16 cellular contexts compared by ENCODE assay signal in genomic region chr16:72850863-72851262, GRCh38.
DNase-seq lines count a peak whose midpoint lies in the region; ATAC-seq and TF ChIP-seq lines count a peak whose summit lies in the region.
"Had no signal": no experiment of that assay in that cellular context is flagged by ENCODE, and none has a peak within 500 bp of the region (broad histone marks: within the 10 kb centered on the region; RNA-seq: fewer than 3 reads in every experiment).

No MANE protein-coding gene starts in this region.

- no peaks in the 10 kb centered on the region for H3K27me3 Mint-ChIP-seq in activated naive CD8-positive, alpha-beta T cell treated with anti-CD3 and anti-CD28 coated beads, Interleukin-2, amount 50 U/mL, for 24 hours

- H3K4me1 ChIP-seq in HEK293 (ENCODE audit: control insufficient read depth, insufficient read depth, low read length) = peaks cover 4% of the 10 kb centered on the region; the same call in 1 of the 2 replicates
- peaks cover 0 to 93% (median 67%) of the 10 kb centered on the region in 4 donors for H3K4me1 ChIP-seq in tibial artery

- peak; percentile 70 to 76 for DNase-seq in dermis microvascular lymphatic vessel endothelial cell (ENCODE audit: low read depth in 2 of 2)
- peak; percentile 71 to 87 for DNase-seq in lung microvascular endothelial cell (ENCODE audit: low read depth in 2 of 2)
- DNase-seq in tibial artery = peak; percentile 51 to 94
- no peak for DNase-seq in stimulated activated CD4-positive, alpha-beta T cell treated with anti-CD3 and anti-CD28 coated beads, Interleukin-12 subunit alpha, Interleukin-12 subunit beta, amount 100 ng/mL, for 4 hours
- DNase-seq in hippocampal formation (lab: John Stamatoyannopoulos, UW) = no peak
- no peak for DNase-seq in activated naive CD8-positive, alpha-beta T cell treated with anti-CD3 and anti-CD28 coated beads, Interleukin-2, amount 50 U/mL, for 24 hours
- DNase-seq: activated naive CD4-positive, alpha-beta T cell treated with anti-CD3 and anti-CD28 coated beads, Interleukin-2, amount 50 U/mL, for 16 hours; COR-L47; cortex of kidney; NCI-H1436; NCI-H526; stimulated activated CD4-positive, alpha-beta T cell treated with anti-CD3 and anti-CD28 coated beads, Interleukin-4, amount 100 ng/mL, for 4 hours; stimulated activated naive CD4-positive, alpha-beta T cell had no signal

- intact Hi-C loops in tibial artery (cut with DNase I; ENCODE audit: low total_unique reads) = loop anchor here (5.0 kb wide), 1 partner anchor 86 kb away; no protein-coding TSS in a partner anchor

- no peak overlapping the region for H3K4me3 Mint-ChIP-seq in activated naive CD8-positive, alpha-beta T cell treated with anti-CD3 and anti-CD28 coated beads, Interleukin-2, amount 50 U/mL, for 24 hours
- H3K4me3 Mint-ChIP-seq: memory B cell had no signal

- no peak for ATAC-seq in activated naive CD8-positive, alpha-beta T cell treated with anti-CD3 and anti-CD28 coated beads, Interleukin-2, amount 50 U/mL, for 24 hours
- ATAC-seq: K562 had no signal

- H3K9me3 ChIP-seq in HEK293 (ENCODE audit: control insufficient read depth, insufficient read depth, low read depth, low read length) (no peaks in the 10 kb centered on the region), tibial artery (no peaks in the 10 kb centered on the region)

- H3K36me3 ChIP-seq in HEK293 (ENCODE audit: control insufficient read depth in 2 of 2, insufficient read depth in 1 of 2, low read length in 2 of 2) (no peaks in the 10 kb centered on the region), tibial artery (no peaks in the 10 kb centered on the region)

- TF ChIP-seq CTCF in HEK293 (tag by site-specific recombination; IDR thresholded peaks at IDR 0.05) (no peak), tibial artery (IDR thresholded peaks at IDR 0.05) (no peak)

- CTCF ChIA-PET in HEK293 (lab: Yijun Ruan, JAX) = interaction anchor here (0.6 to 1.0 kb wide), 4 partner anchors 18 to 618 kb away, joined by 3 to 5 read pairs (median 3); no protein-coding TSS in a partner anchor

- no peaks in the 10 kb centered on the region for H3K27me3 ChIP-seq in tibial artery

- POLR2A ChIA-PET in HEK293 (lab: Yijun Ruan, JAX) = no interaction called here

- peaks cover 6% of the 10 kb centered on the region for H3K4me1 Mint-ChIP-seq in activated naive CD8-positive, alpha-beta T cell treated with anti-CD3 and anti-CD28 coated beads, Interleukin-2, amount 50 U/mL, for 24 hours

- H3K27ac ChIP-seq in HEK293 (ENCODE audit: extremely low read depth, low read depth, low read length) (no peak overlapping the region), tibial artery (peak overlapping the region; percentile 96 to 99)

- H3K4me3 ChIP-seq in HEK293 (ENCODE audit: low read depth, low read length) (no peak overlapping the region), tibial artery (peak overlapping the region in 1 of 2 donors; percentile 5)
- H3K4me3 ChIP-seq: K562 had no signal

- H3K27ac Mint-ChIP-seq in activated naive CD8-positive, alpha-beta T cell treated with anti-CD3 and anti-CD28 coated beads, Interleukin-2, amount 50 U/mL, for 24 hours = no peak overlapping the region
- H3K27ac Mint-ChIP-seq: memory B cell had no signal

- no peaks in the 10 kb centered on the region for H3K36me3 Mint-ChIP-seq in activated naive CD8-positive, alpha-beta T cell treated with anti-CD3 and anti-CD28 coated beads, Interleukin-2, amount 50 U/mL, for 24 hours (ENCODE audit: low read depth)

- H3K9me3 Mint-ChIP-seq in activated naive CD8-positive, alpha-beta T cell treated with anti-CD3 and anti-CD28 coated beads, Interleukin-2, amount 50 U/mL, for 24 hours = no peaks in the 10 kb centered on the region
- H3K9me3 Mint-ChIP-seq: memory B cell had no signal

TF ChIP-seq in HEK293, 187 proteins besides CTCF, POLR2A, EP300 and RAD21:
- no peak for TF ChIP-seq ZBTB6 (tag by site-specific recombination; IDR thresholded peaks at IDR 0.05)
- no peak for TF ChIP-seq ZNF416 (tag by site-specific recombination; IDR thresholded peaks at IDR 0.05)
- TF ChIP-seq ZBTB7A (tag by site-specific recombination; IDR thresholded peaks at IDR 0.05; ENCODE audit: low read depth) = no peak
- TF ChIP-seq MEIS1 (CRISPR knock-in tag; IDR thresholded peaks at IDR 0.05; ENCODE audit: borderline replicate concordance) = no peak
- TF ChIP-seq ZBTB1 (tag by site-specific recombination; IDR thresholded peaks at IDR 0.05) = no peak
- peak; percentile 49; the same call in 1 of the 2 replicates for TF ChIP-seq PRDM1 (tag by site-specific recombination; IDR thresholded peaks at IDR 0.05)
- no peak for TF ChIP-seq MYNN (tag by site-specific recombination; IDR thresholded peaks at IDR 0.05; ENCODE audit: borderline replicate concordance)

Comparison
In these comparisons a context has a peak if more than half of its experiments do, and no peak if none do; other contexts are left out.
1. DNase-seq: peak in dermis microvascular lymphatic vessel endothelial cell (2 of 2), lung microvascular endothelial cell (2 of 2) and tibial artery (2 of 2); none in stimulated activated CD4-positive, alpha-beta T cell treated with anti-CD3 and anti-CD28 coated beads, Interleukin-12 subunit alpha, Interleukin-12 subunit beta, amount 100 ng/mL, for 4 hours (single experiment), hippocampal formation (0 of 2) and activated naive CD8-positive, alpha-beta T cell treated with anti-CD3 and anti-CD28 coated beads, Interleukin-2, amount 50 U/mL, for 24 hours (single experiment).